ENCODE assay signal across 1 cellular context in genomic region chr17:64025732-64026294, GRCh38.
A peak's percentile ranks its signal among the peaks of the same experiment; 100 is the strongest.
TF ChIP-seq lines count a peak whose summit lies in the region.

No MANE protein-coding gene starts in this region.

TF ChIP-seq in IMR-90, 13 proteins besides CTCF, POLR2A, EP300 and RAD21:
- peak; percentile 37; the same call in 1 of the 2 replicates for TF ChIP-seq CEBPB (IDR thresholded peaks at IDR 0.05; ENCODE audit: low read depth, low read length)
- TF ChIP-seq MAFK (IDR thresholded peaks at IDR 0.05; ENCODE audit: low read depth, low read length), result no peak
- TF ChIP-seq NFE2L2 (IDR thresholded peaks at IDR 0.05; ENCODE audit: low read depth, low read length), result no peak
- no peak for TF ChIP-seq MXI1 (IDR thresholded peaks at IDR 0.05; ENCODE audit: borderline replicate concordance, low read depth, low read length)
- TF ChIP-seq SMC3 (IDR thresholded peaks at IDR 0.05; ENCODE audit: low read depth, low read length), result peak; percentile 72
- no peak for TF ChIP-seq USF2 (IDR thresholded peaks at IDR 0.05; ENCODE audit: low read depth, low read length)
- no peak for TF ChIP-seq CHD1 (IDR thresholded peaks at IDR 0.05; ENCODE audit: low read depth, low read length)
- no peak for TF ChIP-seq RFX5 (IDR thresholded peaks at IDR 0.05; ENCODE audit: low read depth, low read length)
- no peak for TF ChIP-seq ELK1 (IDR thresholded peaks at IDR 0.05; ENCODE audit: borderline replicate concordance, low read depth, low read length)
- TF ChIP-seq FOS (IDR thresholded peaks at IDR 0.05; ENCODE audit: low read depth, low read length), result no peak
- no peak for TF ChIP-seq RCOR1 (IDR thresholded peaks at IDR 0.05; ENCODE audit: insufficient replicate concordance, low read length)
- no peak for TF ChIP-seq BHLHE40 (IDR thresholded peaks at IDR 0.05; ENCODE audit: low read depth, low read length)
- 0 out of 2 replicates have a peak, but pooled peaks have one; percentile 35 for TF ChIP-seq MAZ (IDR thresholded peaks at IDR 0.05; ENCODE audit: borderline replicate concordance, low read depth, low read length)
TF ChIP-seq in IMR-90: peak in this region for 3.
